ENCODE assay signal across 14 cellular contexts in genomic region chr18:74520096-74520833, GRCh38. TPM values are rescaled to one million over a fixed set of nuclear protein-coding genes. Genes with fewer than 3 reads are reported as not detected.
DNase-seq lines count a peak whose midpoint lies in the region; ATAC-seq, FAIRE-seq and TF ChIP-seq lines count a peak whose summit lies in the region.
"Had no signal": no experiment of that assay in that cellular context is flagged by ENCODE, and none has a peak within 500 bp of the region (broad histone marks: within the 10 kb centered on the region; RNA-seq: fewer than 3 reads in every experiment).

No MANE protein-coding gene starts in this region.

- TF ChIP-seq RAD21 in GM12878 (IDR thresholded peaks at IDR 0.05; ENCODE audit: insufficient read depth, low read depth, low read length) = no peak

- H4K20me1 ChIP-seq in H9 (ENCODE audit: control insufficient read depth, insufficient read depth, insufficient read length) = no peaks in the 10 kb centered on the region
- no peaks in the 10 kb centered on the region for H4K20me1 ChIP-seq in GM12878 (ENCODE audit: control insufficient read depth, insufficient read depth)

- H3K56ac ChIP-seq in H9 (ENCODE audit: insufficient read length, low read depth, low read length) = no peak overlapping the region

- no peak overlapping the region for H3K18ac ChIP-seq in H9 (ENCODE audit: insufficient read length, low read depth, low read length)

- H3K4me3 ChIP-seq in GM12878 = no peak overlapping the region
- H3K4me3 ChIP-seq: GM23338 had no signal

- H3K9me3 ChIP-seq in H9 (ENCODE audit: control insufficient read depth, low read depth, low read length) (no peaks in the 10 kb centered on the region), GM12878 (replicated peaks; ENCODE audit: control insufficient read depth, insufficient read depth, low read length) (no peaks in the 10 kb centered on the region)

- H3K4me1 ChIP-seq in H9 (ENCODE audit: insufficient read depth, low read length) (no peaks in the 10 kb centered on the region), GM12878 (ENCODE audit: control insufficient read depth, insufficient read depth, low read length) (no peaks in the 10 kb centered on the region)

- no peaks in the 10 kb centered on the region for H3K79me1 ChIP-seq in H9 (ENCODE audit: insufficient read depth, low read depth, low read length, poor library complexity, severe bottlenecking)

- no peak overlapping the region for H4K5ac ChIP-seq in H9 (ENCODE audit: insufficient read length, low read depth, low read length)

- H3K23ac ChIP-seq in H9 (ENCODE audit: insufficient read length, low read depth, low read length) = no peak overlapping the region

- H3K27me3 Mint-ChIP-seq in CD14-positive monocyte (ENCODE audit: low read depth in 3 of 3) (no peaks in the 10 kb centered on the region), H9 (ENCODE audit: low read depth) (peaks cover 1% of the 10 kb centered on the region; the same call in 1 of the 2 replicates)

- no peak overlapping the region for H3T11ph ChIP-seq in H9 (ENCODE audit: low read length)

- in situ Hi-C loops in GM12878 (cut with MboI) = no loop called here

- no peak overlapping the region for H4K91ac ChIP-seq in H9 (ENCODE audit: insufficient read length, low read depth, low read length)

- peaks cover 73 to 76% of the 10 kb centered on the region in 2 donors for H3K36me3 Mint-ChIP-seq in CD14-positive monocyte
- H3K36me3 Mint-ChIP-seq in H9 (ENCODE audit: insufficient read depth in 1 of 3, low read depth in 3 of 3) = peaks cover 63 to 79% (median 77%) of the 10 kb centered on the region in 3 experiments

- POLR2A ChIA-PET in GM12878 (lab: Charles Lee) = no interaction called here

- no peaks in the 10 kb centered on the region for H3K79me2 ChIP-seq in H9 (ENCODE audit: insufficient read depth, low read length)
- H3K79me2 ChIP-seq in GM12878 (ENCODE audit: control insufficient read depth, insufficient read depth, low read length) = no peaks in the 10 kb centered on the region

- H3K27me3 ChIP-seq in H9 (ENCODE audit: insufficient read depth, low read length) = no peaks in the 10 kb centered on the region
- no peaks in the 10 kb centered on the region for H3K27me3 ChIP-seq in GM12878 (replicated peaks in 1 of 2; ENCODE audit: control insufficient read depth in 2 of 2, insufficient read depth in 2 of 2, low read length in 1 of 2)

- no CpG with 5 or more reads among the region's 14 CpGs for WGBS in H9 (ENCODE audit: extremely low coverage, insufficient read length, low lambda C conversion rate)
- 87% methylated on average over 14 of the region's 14 CpGs for WGBS in GM12878 (ENCODE audit: insufficient coverage, insufficient replicate concordance, low lambda C conversion rate, missing lambda C conversion rate)

- no peak overlapping the region for H3K4me2 ChIP-seq in H9 (ENCODE audit: insufficient read depth, insufficient read length, low read length)
- H3K4me2 ChIP-seq in GM12878 (ENCODE audit: control insufficient read depth, insufficient read depth) = no peak overlapping the region
- H3K4me2 ChIP-seq: GM23338 had no signal

- no peak overlapping the region for H3K4ac ChIP-seq in H9 (ENCODE audit: low read depth, low read length)

- H3K9me3 Mint-ChIP-seq in CD14-positive monocyte (no peaks in the 10 kb centered on the region), H9 (peaks cover 5 to 19% of the 10 kb centered on the region in 2 experiments; a peak in 4 of 5 replicates)

- TF ChIP-seq CTCF in CD14-positive monocyte (IDR thresholded peaks at IDR 0.05) = no peak
- no peak for TF ChIP-seq CTCF in H9 (conservative IDR thresholded peaks at IDR 0.05)
- no peak for TF ChIP-seq CTCF in GM12878 (IDR thresholded peaks at IDR 0.05 in 2 of 3, conservative IDR thresholded peaks at IDR 0.05 in 1 of 3; ENCODE audit: control insufficient read depth in 2 of 3, extremely low read depth in 1 of 3, insufficient read depth in 1 of 3, low read depth in 3 of 3, low read length in 3 of 3)

- TF ChIP-seq EP300 in GM12878 (IDR thresholded peaks at IDR 0.05; ENCODE audit: borderline replicate concordance in 1 of 2, control insufficient read depth in 1 of 2, low read depth in 2 of 2, low read length in 2 of 2) = no peak

- H2AK5ac ChIP-seq in H9 (ENCODE audit: insufficient read length, low read length) = no peak overlapping the region

- H2AFZ ChIP-seq in H9 (ENCODE audit: low read length) = no peak overlapping the region
- H2AFZ ChIP-seq in GM12878 (ENCODE audit: control insufficient read depth, low read depth, low read length) = no peak overlapping the region
- H2AFZ ChIP-seq: GM23338 had no signal

- H3K4me3 Mint-ChIP-seq in CD14-positive monocyte (no peak overlapping the region), H9 (no peak overlapping the region)
- H3K4me3 Mint-ChIP-seq: GM23338 had no signal

- TSS peak; percentile 90 for BruUV-seq in GM12878 (replicated peaks; lab: Mats Ljungman, UMichigan)

- H3K36me3 ChIP-seq in GM12878 (ENCODE audit: control insufficient read depth in 2 of 2, insufficient read depth in 2 of 2, low read length in 1 of 2) = peaks cover 24 to 32% of the 10 kb centered on the region in 2 experiments

- no peak for FAIRE-seq in GM12878 (lab: Jason Lieb, UNC)

- H3K27ac Mint-ChIP-seq in CD14-positive monocyte (peak overlapping the region in 3 of 7 donors; percentile 25 to 30 (median 26)), H9 (peak overlapping the region in 1 of 3 experiments; percentile 80; a peak in 1 of 7 replicates)
- H3K27ac Mint-ChIP-seq: GM23338 had no signal

- H3K9ac ChIP-seq in H9 (ENCODE audit: extremely low read depth, insufficient read length, low read length) (no peak overlapping the region), GM12878 (ENCODE audit: control insufficient read depth, insufficient read depth, low read length) (no peak overlapping the region)

- H3K27ac ChIP-seq in H9 (ENCODE audit: insufficient read length, low read depth, low read length) (no peak overlapping the region), GM12878 (ENCODE audit: control insufficient read depth, insufficient read depth) (no peak overlapping the region)

- peaks cover 19% of the 10 kb centered on the region for H3K4me1 Mint-ChIP-seq in CD14-positive monocyte
- peaks cover 0 to 5% of the 10 kb centered on the region in 2 experiments; a peak in 1 of 4 replicates for H3K4me1 Mint-ChIP-seq in H9

- H2BK20ac ChIP-seq in H9 (ENCODE audit: low read depth, low read length, poor library complexity, severe bottlenecking) = no peak overlapping the region

- no peak overlapping the region for H4K8ac ChIP-seq in H9 (replicated peaks; ENCODE audit: insufficient read length, low read depth, low read length)

- no peak for ATAC-seq in GM12878
- no peak for ATAC-seq in HG02981 (IDR thresholded peaks at IDR 0.05; ENCODE audit: unreplicated experiment)
- no peak for ATAC-seq in HG03175 (IDR thresholded peaks at IDR 0.05; ENCODE audit: unreplicated experiment)
- ATAC-seq in HG03280 (IDR thresholded peaks at IDR 0.05; ENCODE audit: unreplicated experiment) = no peak
- ATAC-seq: GM23338 had no signal

- H2BK5ac ChIP-seq in H9 (ENCODE audit: insufficient read length, low read length) = no peak overlapping the region

- no peak overlapping the region for H3K14ac ChIP-seq in H9 (ENCODE audit: insufficient read depth, low read length)

- no peak overlapping the region for H2BK12ac ChIP-seq in H9 (ENCODE audit: insufficient read length, low read depth, low read length)

- RAD21 ChIA-PET in GM12878 (lab: Charles Lee; ENCODE audit: unreplicated experiment) = no interaction called here

- H2BK120ac ChIP-seq in H9 (ENCODE audit: low read depth, low read length, poor library complexity, severe bottlenecking) = no peak overlapping the region

- SMC1A ChIA-PET in GM12878 (lab: Charles Lee; ENCODE audit: uncharacterized antibody, unreplicated experiment) = interaction anchor here (0.7 kb wide), 1 partner anchor 865 kb away, joined by 3 read pairs; no protein-coding TSS in a partner anchor

- no peak overlapping the region for H2BK15ac ChIP-seq in H9 (ENCODE audit: low read depth, low read length)

- no peak for TF ChIP-seq POLR2A in GM12878 (IDR thresholded peaks at IDR 0.05; ENCODE audit: low read depth, low read length)

- CTCF ChIA-PET in GM12878 (lab: Yijun Ruan, JAX) = no interaction called here

- no peaks in the 10 kb centered on the region for H3K23me2 ChIP-seq in H9 (ENCODE audit: insufficient read length, low read depth, low read length, poor library complexity, severe bottlenecking)

- DNase-seq in CD14-positive monocyte (ENCODE audit: low spot score) (peak; percentile 4), H9 (peak; percentile 10), GM12878 (ENCODE audit: low read depth, low spot score) (no peak), myocyte (ENCODE audit: low read depth) (peak; percentile 37), activated gamma-delta T cell treated with Interleukin-2 at 50 U/mL for 16 hours (no peak)
- DNase-seq: AML-193, COR-L47, NCI-H1930, NCI-H69 had no signal

- intact Hi-C loops in CD14-positive monocyte (cut with micrococcal nuclease) (no loop called here), GM12878 (cut with micrococcal nuclease; ENCODE audit: unreplicated experiment) (no loop called here)

RNA-seq across cellular contexts. Expression of gene CNDP1, which starts 14.0 kb away (rescaled TPM):
- polyA plus RNA-seq in CD14-positive monocyte (not detected), GM12878 (2011; rRNA removed) (not detected in 2 replicates), GM12878 (2014; fragmentation: Illumina TruSeq; extraction: Trizol) (0.04 TPM in 1 of 2 replicates, not detected in the other), GM12878 (2014; fragmentation: Nextera tagmentation; extraction: Ambion mirVana) (not detected), GM12878 (2014; rRNA removed) (not detected in 2 replicates), GM12878 (2016; fragmentation: Nextera tagmentation; extraction: Ambion mirVana) (under 1 TPM in 1 of 2 experiments, not detected in 1; 0.05 TPM)
- total RNA-seq in H9 (2021) (0.29 TPM in 1 of 2 replicates, not detected in the other), GM12878 (2014; rRNA removed) (not detected in 2 replicates), GM12878 (2014; rRNA removed; fragmentation: Illumina TruSeq; extraction: Trizol) (not detected in 2 replicates), GM12878 (2021) (not detected in 2 replicates), myocyte (not detected in 2 replicates)
- total RNA-seq in GM12878 (2013; cell fraction: nucleolus; rRNA removed) = 0.39 TPM in 1 of 2 replicates, not detected in the other
- polyA plus RNA-seq in GM12878 (2011; ENCODE audit: low read depth) = not detected
- 0.09 TPM in 1 of 2 replicates, not detected in the other for polyA plus RNA-seq in GM12878 (2011; cell fraction: cytosol; rRNA removed)
- polyA plus RNA-seq in GM12878 (2011; cell fraction: nucleus; rRNA removed) = 0.28 and 0.42 TPM in 2 replicates
- polyA plus RNA-seq in GM12878 (2012) = 0.03 and 0.11 TPM in 2 replicates
- polyA minus RNA-seq in GM12878 (2011; rRNA and poly(A)+ RNA removed) = not detected in 2 replicates
- polyA minus RNA-seq in GM12878 (2011; cell fraction: cytosol; rRNA and poly(A)+ RNA removed) = not detected in 2 replicates
- not detected in 2 replicates for polyA minus RNA-seq in GM12878 (2011; cell fraction: nucleus; rRNA and poly(A)+ RNA removed)
- polyA plus RNA-seq in myocyte (2012) = not detected
- total RNA-seq: HT-29 had no signal

RNA-seq across cellular contexts. Expression of gene CNDP2, which starts 24.1 kb away (rescaled TPM):
- polyA plus RNA-seq in CD14-positive monocyte (100 to 1,000 TPM; 103 to 186 TPM), GM12878 (2011; rRNA removed) (177 and 181 TPM in 2 replicates), GM12878 (2014; fragmentation: Illumina TruSeq; extraction: Trizol) (196 and 205 TPM in 2 replicates), GM12878 (2014; fragmentation: Nextera tagmentation; extraction: Ambion mirVana) (100 to 1,000 TPM in 1 of 2 experiments, 10 to 100 TPM in 1; 63.5 to 101 TPM), GM12878 (2014; rRNA removed) (128 and 136 TPM in 2 replicates), GM12878 (2016; fragmentation: Nextera tagmentation; extraction: Ambion mirVana) (100 to 1,000 TPM; 196 to 213 TPM)
- total RNA-seq in H9 (2021) (212 and 214 TPM in 2 replicates), GM12878 (2014; rRNA removed) (104 and 109 TPM in 2 replicates), GM12878 (2014; rRNA removed; fragmentation: Illumina TruSeq; extraction: Trizol) (70.8 and 75.5 TPM in 2 replicates), GM12878 (2021) (174 and 181 TPM in 2 replicates), myocyte (58.0 and 66.5 TPM in 2 replicates)
- 144 and 166 TPM in 2 replicates for total RNA-seq in GM12878 (2013; cell fraction: nucleolus; rRNA removed)
- polyA plus RNA-seq in GM12878 (2011; ENCODE audit: low read depth) = 125 TPM
- 185 and 186 TPM in 2 replicates for polyA plus RNA-seq in GM12878 (2011; cell fraction: cytosol; rRNA removed)
- polyA plus RNA-seq in GM12878 (2011; cell fraction: nucleus; rRNA removed) = 124 and 184 TPM in 2 replicates
- 134 and 144 TPM in 2 replicates for polyA plus RNA-seq in GM12878 (2012)
- 167 and 190 TPM in 2 replicates for polyA minus RNA-seq in GM12878 (2011; rRNA and poly(A)+ RNA removed)
- polyA minus RNA-seq in GM12878 (2011; cell fraction: cytosol; rRNA and poly(A)+ RNA removed) = 64.7 and 79.8 TPM in 2 replicates
- polyA minus RNA-seq in GM12878 (2011; cell fraction: nucleus; rRNA and poly(A)+ RNA removed) = 66.1 and 137 TPM in 2 replicates
- polyA plus RNA-seq in myocyte (2012) = 64.7 TPM

Comparison
In these comparisons a context has a peak if more than half of its experiments do, and no peak if none do; other contexts are left out.
1. DNase-seq: peak in CD14-positive monocyte (single experiment), H9 (single experiment) and myocyte (single experiment); none in GM12878 (single experiment) and activated gamma-delta T cell treated with Interleukin-2 at 50 U/mL for 16 hours (single experiment).